8 cellular contexts compared by ENCODE assay signal in the genomic region with DNA sequence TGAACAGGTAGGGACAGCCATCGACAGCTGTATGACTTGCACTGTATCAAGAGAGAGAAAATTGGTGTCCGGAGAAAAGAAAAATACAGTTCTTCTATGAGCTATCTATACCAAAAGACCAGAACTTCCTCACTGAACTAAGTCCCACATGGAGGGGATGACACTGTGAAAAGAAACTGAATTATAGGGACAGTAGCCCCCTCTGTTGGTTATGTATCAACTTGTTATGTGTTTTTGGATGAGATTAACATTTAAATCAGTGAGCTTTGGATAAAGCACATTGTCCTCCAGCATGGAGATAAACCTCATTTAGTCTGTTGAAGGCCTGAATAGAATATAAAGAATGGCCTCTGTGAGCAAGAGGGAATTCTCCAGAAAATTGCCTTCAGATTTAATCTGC.
DNase-seq lines count a peak whose midpoint lies in the region; TF ChIP-seq lines count a peak whose summit lies in the region.

No MANE protein-coding gene starts in this region.

- CTCF ChIA-PET in MCF 10A (lab: Yijun Ruan, JAX) = interaction anchor here (0.6 to 1.2 kb wide), 4 partner anchors 17 to 409 kb away, joined by 3 to 4 read pairs (median 4); no protein-coding TSS in a partner anchor
- CTCF ChIA-PET in mammary epithelial cell (lab: Charles Lee; ENCODE audit: low non-redundant PET) = no interaction called here
- CTCF ChIA-PET in OCI-LY7 (lab: Charles Lee; ENCODE audit: unreplicated experiment) = no interaction called here

- H3K36me3 Mint-ChIP-seq in MCF 10A (ENCODE audit: insufficient read depth, unreplicated experiment) (peaks cover 4% of the 10 kb centered on the region), type B pancreatic cell (peaks cover 22% of the 10 kb centered on the region)

- TF ChIP-seq CTCF in MCF 10A (IDR thresholded peaks at IDR 0.05; ENCODE audit: unreplicated experiment) = no peak
- TF ChIP-seq CTCF in mammary epithelial cell (conservative IDR thresholded peaks at IDR 0.05 in 1 of 2, IDR thresholded peaks at IDR 0.05 in 1 of 2; ENCODE audit: extremely low read depth in 1 of 2, insufficient read depth in 1 of 2, low read depth in 1 of 2, low read length in 2 of 2) = no peak
- peak; percentile 42; the same call in 1 of the 2 replicates for TF ChIP-seq CTCF in OCI-LY7 (conservative IDR thresholded peaks at IDR 0.05; ENCODE audit: low read length)
- TF ChIP-seq CTCF in fibroblast of lung (conservative IDR thresholded peaks at IDR 0.05 in 1 of 2, IDR thresholded peaks at IDR 0.05 in 1 of 2; ENCODE audit: low read depth in 1 of 2, low read length in 2 of 2) = peak in 1 of 2 donors; percentile 18
- TF ChIP-seq CTCF in type B pancreatic cell (conservative IDR thresholded peaks at IDR 0.05) = peak; percentile 52
- no peak for TF ChIP-seq CTCF in lower leg skin (IDR thresholded peaks at IDR 0.05)

- H3K4me3 ChIP-seq in mammary epithelial cell (replicated peaks in 1 of 3; ENCODE audit: insufficient read depth in 1 of 3, low read depth in 2 of 3, low read length in 3 of 3) (no peak overlapping the region), OCI-LY7 (ENCODE audit: low read depth, low read length, poor library complexity, severe bottlenecking) (no peak overlapping the region), fibroblast of lung (replicated peaks in 1 of 4; ENCODE audit: control extremely low read depth in 1 of 4, insufficient read depth in 1 of 4, low read depth in 3 of 4, low read length in 4 of 4) (no peak overlapping the region), lower leg skin (ENCODE audit: low read depth, poor library complexity, severe bottlenecking) (no peak overlapping the region)

- H2AFZ ChIP-seq in mammary epithelial cell (ENCODE audit: low read depth, low read length) (no peak overlapping the region), OCI-LY7 (ENCODE audit: low read length) (no peak overlapping the region), fibroblast of lung (ENCODE audit: low read length) (no peak overlapping the region)

- 100% methylated on average over 2 of the region's 2 CpGs for WGBS in mammary epithelial cell (ENCODE audit: low coverage, missing lambda C conversion rate)
- 95 to 98% methylated on average over 2 of the region's 2 CpGs for WGBS in lower leg skin, 2 donors

- H3K9me2 ChIP-seq in OCI-LY7 (ENCODE audit: insufficient read depth, low read length) = no peaks in the 10 kb centered on the region

- H3K27me3 Mint-ChIP-seq in MCF 10A (ENCODE audit: insufficient read depth, unreplicated experiment) (no peaks in the 10 kb centered on the region), type B pancreatic cell (peaks cover 10% of the 10 kb centered on the region)

- peak; percentile 44 for DNase-seq in MCF 10A (ENCODE audit: unreplicated experiment)
- DNase-seq in mammary epithelial cell = no peak
- no peak for DNase-seq in OCI-LY7 (ENCODE audit: low spot score)
- peak; percentile 10 to 49 for DNase-seq in fibroblast of lung (ENCODE audit: low read depth in 2 of 2)
- no peak for DNase-seq in type B pancreatic cell (ENCODE audit: extremely low spot score, unreplicated experiment)
- DNase-seq in GM19240 (ENCODE audit: insufficient read length, low spot score) = no peak
- no peak for DNase-seq in activated gamma-delta T cell (lab: John Stamatoyannopoulos, UW)
- no peak for DNase-seq in lower leg skin (ENCODE audit: low spot score in 2 of 2)

- H3K9me3 Mint-ChIP-seq in MCF 10A (ENCODE audit: unreplicated experiment) (no peaks in the 10 kb centered on the region), type B pancreatic cell (no peaks in the 10 kb centered on the region)

- H3K27ac Mint-ChIP-seq in MCF 10A (ENCODE audit: low read depth, unreplicated experiment) (no peak overlapping the region), type B pancreatic cell (peak overlapping the region; percentile 12)

- H3K27ac ChIP-seq in mammary epithelial cell (ENCODE audit: insufficient read depth, low read depth, low read length) (no peak overlapping the region), OCI-LY7 (ENCODE audit: low read depth, low read length, poor library complexity, severe bottlenecking) (no peak overlapping the region), fibroblast of lung (ENCODE audit: insufficient read depth, low read length) (no peak overlapping the region)

- H3K9ac ChIP-seq in mammary epithelial cell (ENCODE audit: insufficient read depth, low read length) = no peak overlapping the region
- H3K9ac ChIP-seq in fibroblast of lung (ENCODE audit: insufficient read depth, low read length) = no peak overlapping the region

- H3K27me3 ChIP-seq in mammary epithelial cell (ENCODE audit: insufficient read depth, low read length) (no peaks in the 10 kb centered on the region), fibroblast of lung (ENCODE audit: control insufficient read depth, insufficient read depth, low read length) (no peaks in the 10 kb centered on the region)

- H3K4me1 Mint-ChIP-seq in MCF 10A (ENCODE audit: insufficient read depth, unreplicated experiment) (no peaks in the 10 kb centered on the region), type B pancreatic cell (ENCODE audit: unreplicated experiment) (no peaks in the 10 kb centered on the region)

- TF ChIP-seq POLR2A in lower leg skin (IDR thresholded peaks at IDR 0.05) = no peak

- H3K4me1 ChIP-seq in mammary epithelial cell (ENCODE audit: insufficient read depth, low read length) (no peaks in the 10 kb centered on the region), OCI-LY7 (ENCODE audit: insufficient read depth, low read length, poor library complexity, severe bottlenecking) (no peaks in the 10 kb centered on the region), fibroblast of lung (ENCODE audit: control insufficient read depth, extremely low read depth, insufficient read depth, low read length) (no peaks in the 10 kb centered on the region)

- H3K4me2 ChIP-seq in mammary epithelial cell (ENCODE audit: insufficient read depth, low read depth, low read length) = no peak overlapping the region
- H3K4me2 ChIP-seq in OCI-LY7 (ENCODE audit: low read length) = no peak overlapping the region
- no peak overlapping the region for H3K4me2 ChIP-seq in fibroblast of lung (ENCODE audit: extremely low read depth, insufficient read depth, low read length)

- intact Hi-C loops in MCF 10A (cut with micrococcal nuclease) (loop anchor here (5.0 kb wide), 1 partner anchor 285 kb away; no protein-coding TSS in a partner anchor), mammary epithelial cell (cut with micrococcal nuclease) (loop anchor here (1.0 to 5.0 kb wide), 2 partner anchors 285 to 339 kb away; no protein-coding TSS in a partner anchor), OCI-LY7 (cut with micrococcal nuclease; ENCODE audit: unreplicated experiment) (no loop called here), lower leg skin (cut with DNase I; ENCODE audit: low total_unique reads) (no loop called here)

- dilution Hi-C loops in mammary epithelial cell (cut with HindIII; ENCODE audit: low sequenced_read_pairs) = no loop called here

- BruUV-seq in MCF 10A (replicated peaks; lab: Mats Ljungman, UMichigan) (no TSS peak), mammary epithelial cell (replicated peaks; lab: Mats Ljungman, UMichigan) (no TSS peak), OCI-LY7 (replicated peaks; lab: Mats Ljungman, UMichigan) (no TSS peak)

- no peaks in the 10 kb centered on the region for H3K79me2 ChIP-seq in mammary epithelial cell (ENCODE audit: insufficient read depth, low read length)
- no peaks in the 10 kb centered on the region for H3K79me2 ChIP-seq in OCI-LY7 (ENCODE audit: insufficient read depth, low read depth, low read length)
- H3K79me2 ChIP-seq in fibroblast of lung (ENCODE audit: control insufficient read depth, insufficient read depth, low read length) = no peaks in the 10 kb centered on the region

- H3K9me3 ChIP-seq in mammary epithelial cell (replicated peaks; ENCODE audit: insufficient read depth, low read length) (no peaks in the 10 kb centered on the region), OCI-LY7 (ENCODE audit: low read length) (no peaks in the 10 kb centered on the region), fibroblast of lung (ENCODE audit: control insufficient read depth, insufficient read depth, low read depth, low read length) (no peaks in the 10 kb centered on the region)

- H3K36me3 ChIP-seq in mammary epithelial cell (ENCODE audit: insufficient read depth, low read length) (no peaks in the 10 kb centered on the region), OCI-LY7 (ENCODE audit: insufficient read depth, low read length) (no peaks in the 10 kb centered on the region), fibroblast of lung (ENCODE audit: control insufficient read depth, insufficient read depth, low read length) (no peaks in the 10 kb centered on the region)

- in situ Hi-C loops in mammary epithelial cell (cut with MboI; ENCODE audit: low sequenced_read_pairs in 2 of 2) = no loop called here

- H3K4me3 Mint-ChIP-seq in MCF 10A (ENCODE audit: unreplicated experiment) = no peak overlapping the region
- H3K4me3 Mint-ChIP-seq in type B pancreatic cell = no peak overlapping the region

- POLR2A ChIA-PET in MCF 10A (lab: Yijun Ruan, JAX) = no interaction called here
- POLR2A ChIA-PET in OCI-LY7 (lab: Charles Lee) = interaction anchor here (0.7 kb wide), 1 partner anchor 633 kb away, joined by 4 read pairs; no protein-coding TSS in a partner anchor

- H4K20me1 ChIP-seq in mammary epithelial cell (ENCODE audit: insufficient read depth, low read length) = no peaks in the 10 kb centered on the region
- H4K20me1 ChIP-seq in OCI-LY7 (ENCODE audit: insufficient read depth, low read length) = no peaks in the 10 kb centered on the region
- no peaks in the 10 kb centered on the region for H4K20me1 ChIP-seq in fibroblast of lung (ENCODE audit: control insufficient read depth, extremely low read depth, insufficient read depth, low read length)

Comparison
In these comparisons a context has a peak if more than half of its experiments do, and no peak if none do; other contexts are left out.
1. DNase-seq: peak in MCF 10A (single experiment) and fibroblast of lung (2 of 2); none in mammary epithelial cell (single experiment), OCI-LY7 (single experiment), type B pancreatic cell (single experiment), GM19240 (single experiment), activated gamma-delta T cell (single experiment) and lower leg skin (0 of 2).
2. CTCF ChIP-seq: peak in OCI-LY7 (single experiment) and type B pancreatic cell (single experiment); none in MCF 10A (single experiment), mammary epithelial cell (0 of 2) and lower leg skin (0 of 3).
3. intact Hi-C loops: an anchor here in MCF 10A (5.0 kb wide) and mammary epithelial cell (1.0 to 5.0 kb wide); none called in OCI-LY7 and lower leg skin.